ENCODE assay signal across 8 cellular contexts in genomic region chr5:132820162-132820754, GRCh38. TPM values are rescaled to one million over a fixed set of nuclear protein-coding genes. Genes with fewer than 3 reads are reported as not detected.
DNase-seq lines count a peak whose midpoint lies in the region; ATAC-seq and TF ChIP-seq lines count a peak whose summit lies in the region.

No MANE protein-coding gene starts in this region.

- no peaks in the 10 kb centered on the region for H3K9me3 Mint-ChIP-seq in activated CD4-positive, alpha-beta memory T cell treated with anti-CD3 and anti-CD28 coated beads for 36 hours

- H3K36me3 ChIP-seq in lower lobe of right lung = peaks cover 19% of the 10 kb centered on the region

- CTCF ChIA-PET in activated CD4-positive, alpha-beta memory T cell treated with anti-CD3 and anti-CD28 coated beads for 36 hours (lab: Charles Lee) = interaction anchor here (0.5 to 4.8 kb wide), 55 partner anchors 9 to 582 kb away, joined by 3 to 50 read pairs (median 5); partner anchors contain the start of genes CCNI2, IL13, IL5 and KIF3A

- no peak overlapping the region for H3K27ac ChIP-seq in lower lobe of right lung

- H3K4me3 Mint-ChIP-seq in activated CD4-positive, alpha-beta memory T cell treated with anti-CD3 and anti-CD28 coated beads for 36 hours = no peak overlapping the region

- H3K27ac Mint-ChIP-seq in activated CD4-positive, alpha-beta memory T cell treated with anti-CD3 and anti-CD28 coated beads for 36 hours = no peak overlapping the region

- H3K4me1 Mint-ChIP-seq in activated CD4-positive, alpha-beta memory T cell treated with anti-CD3 and anti-CD28 coated beads for 36 hours (ENCODE audit: low read depth) = peaks cover 10% of the 10 kb centered on the region

- DNase-seq in AG09309 (ENCODE audit: low read depth) (peak; percentile 76), NCI-H748 treated with DMSO at 0.1 percent for 48 hours (lab: John Stamatoyannopoulos, UW) (peak; percentile 71), dermis microvascular lymphatic vessel endothelial cell (ENCODE audit: low read depth in 2 of 2) (peak; percentile 78 to 91), lower lobe of right lung (peak; percentile 93)
- DNase-seq in activated CD4-positive, alpha-beta memory T cell treated with anti-CD3 and anti-CD28 coated beads for 36 hours = peak; percentile 94
- DNase-seq in stimulated activated CD8-positive, alpha-beta memory T cell treated with anti-CD3 and anti-CD28 coated beads, Interleukin-12 subunit alpha, Interleukin-12 subunit beta, amount 100 ng/mL, for 24 hours (ENCODE audit: extremely low read depth) = peak; percentile 53

- H3K27me3 Mint-ChIP-seq in activated CD4-positive, alpha-beta memory T cell treated with anti-CD3 and anti-CD28 coated beads for 36 hours = peaks cover 26% of the 10 kb centered on the region

- peaks cover 10% of the 10 kb centered on the region for H3K4me1 ChIP-seq in lower lobe of right lung

- TF ChIP-seq CTCF in AG09309 (IDR thresholded peaks at IDR 0.05; ENCODE audit: control insufficient read depth, insufficient read depth, low read depth, low read length, missing control alignments) = peak; percentile 88
- peak; percentile 95 for TF ChIP-seq CTCF in lower lobe of right lung (IDR thresholded peaks at IDR 0.05)

- H3K4me3 ChIP-seq in AG09309 (ENCODE audit: control insufficient read depth, low read depth, low read length) = no peak overlapping the region
- H3K4me3 ChIP-seq in lower lobe of right lung = no peak overlapping the region

- intact Hi-C loops in activated CD4-positive, alpha-beta memory T cell treated with anti-CD3 and anti-CD28 coated beads for 36 hours (cut with micrococcal nuclease) = loop anchor here (1.0 to 2.0 kb wide), 5 partner anchors 73 to 435 kb away; partner anchors contain the start of gene CCNI2
- intact Hi-C loops in lower lobe of right lung (cut with DNase I) = no loop called here

- peaks cover 9% of the 10 kb centered on the region for H3K27me3 ChIP-seq in lower lobe of right lung (ENCODE audit: low read depth)

- ATAC-seq in GM18907 (IDR thresholded peaks at IDR 0.05; ENCODE audit: unreplicated experiment) (peak; percentile 79), HG03457 (IDR thresholded peaks at IDR 0.05; ENCODE audit: unreplicated experiment) (peak; percentile 53), lower lobe of right lung (peak; percentile 91 to 92)

- H3K36me3 Mint-ChIP-seq in activated CD4-positive, alpha-beta memory T cell treated with anti-CD3 and anti-CD28 coated beads for 36 hours = no peaks in the 10 kb centered on the region

- no peaks in the 10 kb centered on the region for H3K9me3 ChIP-seq in lower lobe of right lung

- POLR2A ChIA-PET in activated CD4-positive, alpha-beta memory T cell treated with anti-CD3 and anti-CD28 coated beads for 36 hours (lab: Charles Lee) = interaction anchor here (1.9 kb wide), 1 partner anchor 73 kb away, joined by 6 read pairs; the partner anchor contains the start of gene CCNI2

RNA-seq across cellular contexts. Expression of gene SOWAHA, which starts 7.2 kb away (rescaled TPM):
- not detected for total RNA-seq in activated CD4-positive, alpha-beta memory T cell treated with anti-CD3 and anti-CD28 coated beads for 36 hours
- total RNA-seq in dermis microvascular lymphatic vessel endothelial cell (not detected in 2 replicates), lower lobe of right lung (0.18 TPM)

RNA-seq across cellular contexts. Expression of gene SHROOM1, which starts 10.2 kb away (rescaled TPM):
- total RNA-seq in activated CD4-positive, alpha-beta memory T cell treated with anti-CD3 and anti-CD28 coated beads for 36 hours = 1 to 10 TPM; 1.2 to 1.6 TPM
- total RNA-seq in dermis microvascular lymphatic vessel endothelial cell (1.5 and 4.3 TPM in 2 replicates), lower lobe of right lung (17.3 TPM)

RNA-seq across cellular contexts. Expression of gene SEPTIN8, which starts 43.2 kb away (rescaled TPM):
- 10 to 100 TPM; 31.1 to 32.8 TPM for total RNA-seq in activated CD4-positive, alpha-beta memory T cell treated with anti-CD3 and anti-CD28 coated beads for 36 hours
- total RNA-seq in dermis microvascular lymphatic vessel endothelial cell (36.3 and 43.4 TPM in 2 replicates), lower lobe of right lung (32.8 TPM)

RNA-seq across cellular contexts. Expression of gene GDF9, which starts 46.0 kb away (rescaled TPM):
- under 1 TPM; 0.43 to 0.73 TPM for total RNA-seq in activated CD4-positive, alpha-beta memory T cell treated with anti-CD3 and anti-CD28 coated beads for 36 hours
- total RNA-seq in dermis microvascular lymphatic vessel endothelial cell (under 0.01 TPM in 1 of 2 replicates, not detected in the other), lower lobe of right lung (0.15 TPM)

RNA-seq across cellular contexts. Expression of gene UQCRQ, which starts 46.2 kb away (rescaled TPM):
- total RNA-seq in activated CD4-positive, alpha-beta memory T cell treated with anti-CD3 and anti-CD28 coated beads for 36 hours = 100 to 1,000 TPM; 540 to 565 TPM
- total RNA-seq in dermis microvascular lymphatic vessel endothelial cell = 85.6 and 98.7 TPM in 2 replicates
- total RNA-seq in lower lobe of right lung = 271 TPM
